Comparison of ENCODE assay signal across 12 cellular contexts in the genomic region with DNA sequence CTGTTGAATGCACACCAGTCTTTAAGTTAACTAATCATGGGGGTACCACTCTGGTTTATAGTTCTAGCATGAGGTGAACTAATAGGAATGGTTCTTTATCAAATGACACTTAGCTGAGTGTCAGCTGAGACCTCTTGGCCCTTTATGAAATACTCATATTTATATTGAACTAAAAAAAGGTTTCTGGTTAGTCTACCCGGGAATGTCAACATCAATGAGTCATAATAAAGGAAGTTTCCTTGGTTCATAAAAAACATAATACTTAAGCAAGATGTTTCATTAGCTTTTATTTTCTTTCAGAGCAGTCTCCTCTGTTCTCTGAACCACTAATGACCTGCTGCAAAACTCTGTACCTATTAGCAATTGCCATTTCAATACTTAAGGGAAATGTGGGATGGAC. TPM values are rescaled to one million over a fixed set of nuclear protein-coding genes. Genes with fewer than 3 reads are reported as not detected.
DNase-seq lines count a peak whose midpoint lies in the region; ATAC-seq, FAIRE-seq and TF ChIP-seq lines count a peak whose summit lies in the region.
"Had no signal": no experiment of that assay in that cellular context is flagged by ENCODE, and none has a peak within 500 bp of the region (broad histone marks: within the 10 kb centered on the region; RNA-seq: fewer than 3 reads in every experiment).

No MANE protein-coding gene starts in this region.

- TF ChIP-seq POLR2A in tibial nerve (IDR thresholded peaks at IDR 0.05), result no peak

- H3K4me3 ChIP-seq in RWPE2 (ENCODE audit: severe bottlenecking), result no peak overlapping the region
- no peak overlapping the region for H3K4me3 ChIP-seq in pancreas
- no peak overlapping the region for H3K4me3 ChIP-seq in tibial nerve

- no peak for FAIRE-seq in pancreas (lab: Jason Lieb, UNC)

- intact Hi-C loops in pancreas (cut with DNase I), result no loop called here
- intact Hi-C loops in posterior vena cava (cut with DNase I), result no loop called here

- peak; percentile 85 for ATAC-seq in RWPE2 (ENCODE audit: low read depth)
- peak in 3 of 4 donors; percentile 9 to 65 (median 61) for ATAC-seq in pancreas

- TF ChIP-seq EP300 in tibial nerve (IDR thresholded peaks at IDR 0.05), result peak in 1 of 2 donors; percentile 65

- H3K4me1 ChIP-seq in RWPE2 (ENCODE audit: insufficient read depth, poor library complexity, severe bottlenecking) (peaks cover 27% of the 10 kb centered on the region), pancreas (peaks cover 0 to 8% (median 4%) of the 10 kb centered on the region in 3 donors), tibial nerve (peaks cover 0 to 81% (median 21%) of the 10 kb centered on the region in 4 donors)

- H3K36me3 ChIP-seq in RWPE2 (ENCODE audit: low read depth), result no peaks in the 10 kb centered on the region
- H3K36me3 ChIP-seq in pancreas, result no peaks in the 10 kb centered on the region
- H3K36me3 ChIP-seq in tibial nerve, result no peaks in the 10 kb centered on the region

- WGBS in pancreas, 2 donors, result 12 to 17% methylated on average over 1 of the region's 1 CpG
- WGBS in tibial nerve, 2 donors, result 13 to 14% methylated on average over 1 of the region's 1 CpG

- H3K9me3 ChIP-seq in RWPE2 (ENCODE audit: severe bottlenecking), result no peaks in the 10 kb centered on the region
- no peaks in the 10 kb centered on the region for H3K9me3 ChIP-seq in pancreas
- no peaks in the 10 kb centered on the region for H3K9me3 ChIP-seq in tibial nerve

- DNase-seq in DMS53 (lab: John Stamatoyannopoulos, UW) (peak; percentile 37), RWPE2 (ENCODE audit: low spot score) (no peak), fibroblast of peridontal ligament (ENCODE audit: extremely low read depth) (peak; percentile 82), pancreas (no peak), NCI-H526 (lab: John Stamatoyannopoulos, UW) (no peak), tibial nerve (ENCODE audit: low spot score in 2 of 2) (no peak), posterior vena cava (ENCODE audit: low spot score) (no peak)
- no peak for DNase-seq in activated CD4-positive, alpha-beta T cell treated with anti-CD3 and anti-CD28 coated beads for 1 hour
- DNase-seq: activated CD4-positive, alpha-beta T cell treated with anti-CD3 and anti-CD28 coated beads, Interleukin-2, amount 50 U/mL, for 4 hours; anterior cingulate cortex; NCI-H1417 treated with DMSO at 0.1 percent for 48 hours had no signal

- H3K27ac ChIP-seq in RWPE2 (ENCODE audit: poor library complexity, severe bottlenecking), result no peak overlapping the region
- peak overlapping the region in 2 of 4 donors; percentile 14 to 39 for H3K27ac ChIP-seq in pancreas
- peak overlapping the region in 2 of 4 donors; percentile 68 to 81 for H3K27ac ChIP-seq in tibial nerve

- TF ChIP-seq CTCF in RWPE2 (IDR thresholded peaks at IDR 0.05; ENCODE audit: poor library complexity, severe bottlenecking), result no peak
- no peak for TF ChIP-seq CTCF in pancreas (IDR thresholded peaks at IDR 0.05)
- TF ChIP-seq CTCF in tibial nerve (IDR thresholded peaks at IDR 0.05), result no peak

- H3K27me3 ChIP-seq in RWPE2 (ENCODE audit: insufficient read depth, poor library complexity, severe bottlenecking) (no peaks in the 10 kb centered on the region), pancreas (no peaks in the 10 kb centered on the region), tibial nerve (no peaks in the 10 kb centered on the region)

RNA-seq across cellular contexts. Expression of gene DAB2, which starts 13.7 kb away (rescaled TPM):
- total RNA-seq in pancreas, result 10 to 100 TPM; 18.6 to 53.3 (median 29.6) TPM
- polyA plus RNA-seq in pancreas, result 10 to 100 TPM; 12.0 to 28.4 TPM
- 100 to 1,000 TPM in 3 of 4 donors, 10 to 100 TPM in 1; 73.6 to 144 (median 115) TPM for total RNA-seq in tibial nerve
- 100 to 1,000 TPM in 1 of 2 donors, 10 to 100 TPM in 1; 96.8 to 133 TPM for total RNA-seq in posterior vena cava

RNA-seq across cellular contexts. Expression of gene C9, which starts 46.8 kb away (rescaled TPM):
- total RNA-seq in pancreas (under 1 TPM in 1 of 6 donors, not detected in 5; 0.82 TPM), tibial nerve (not detected), posterior vena cava (under 1 TPM in 1 of 2 donors, not detected in 1; 0.19 TPM)
- not detected for polyA plus RNA-seq in pancreas
- total RNA-seq: OCI-LY7 had no signal

Comparison
In these comparisons a context has a peak if more than half of its experiments do, and no peak if none do; other contexts are left out.
1. DNase-seq: peak in DMS53 (single experiment) and fibroblast of peridontal ligament (single experiment); none in RWPE2 (single experiment), pancreas (0 of 6), NCI-H526 (0 of 2), activated CD4-positive, alpha-beta T cell treated with anti-CD3 and anti-CD28 coated beads for 1 hour (single experiment), tibial nerve (0 of 2) and posterior vena cava (single experiment).